8 cellular contexts compared by ENCODE assay signal in the genomic region with DNA sequence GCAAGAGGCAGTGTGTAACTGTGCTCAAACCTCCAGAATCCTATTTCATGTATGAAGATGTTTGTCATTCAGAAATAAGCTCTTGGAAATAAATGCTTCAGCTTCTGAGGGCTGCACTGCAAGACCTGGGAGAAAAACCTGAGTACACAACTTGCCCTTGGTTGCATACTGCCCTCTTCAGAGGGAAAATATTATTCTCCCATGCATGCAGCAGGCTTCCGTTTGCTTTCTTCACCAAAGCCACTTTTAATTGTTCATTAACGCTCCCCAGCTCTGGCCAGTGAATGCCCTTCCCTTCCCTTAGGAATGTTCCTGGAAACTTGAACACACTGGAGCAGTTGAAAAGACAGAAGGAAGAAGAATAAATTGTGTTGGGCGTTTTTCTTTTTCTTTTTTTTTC. TPM values are rescaled to one million over a fixed set of nuclear protein-coding genes. Genes with fewer than 3 reads are reported as not detected.
DNase-seq lines count a peak whose midpoint lies in the region; ATAC-seq and TF ChIP-seq lines count a peak whose summit lies in the region.

No MANE protein-coding gene starts in this region.

- H3K79me2 ChIP-seq in OCI-LY7 (ENCODE audit: insufficient read depth, low read depth, low read length): no peaks in the 10 kb centered on the region

- H2AFZ ChIP-seq in OCI-LY7 (ENCODE audit: low read length): no peak overlapping the region

- no peaks in the 10 kb centered on the region for H3K36me3 ChIP-seq in OCI-LY7 (ENCODE audit: insufficient read depth, low read length)

- H3K4me1 ChIP-seq in OCI-LY7 (ENCODE audit: insufficient read depth, low read length, poor library complexity, severe bottlenecking): peaks cover 23% of the 10 kb centered on the region

- H3K9me2 ChIP-seq in OCI-LY7 (ENCODE audit: insufficient read depth, low read length): no peaks in the 10 kb centered on the region

- DNase-seq in AG20443 (ENCODE audit: low spot score): peak; percentile 39
- DNase-seq in GM13976 (ENCODE audit: low spot score): peak; percentile 56
- peak; percentile 64 for DNase-seq in OCI-LY7 (ENCODE audit: low spot score)
- DNase-seq in fibroblast of pulmonary artery (ENCODE audit: low read depth): peak; percentile 31
- no peak for DNase-seq in occipital lobe (lab: John Stamatoyannopoulos, UW)

- BruUV-seq in OCI-LY7 (replicated peaks; lab: Mats Ljungman, UMichigan): no TSS peak

- ATAC-seq in GM18502 (IDR thresholded peaks at IDR 0.05; ENCODE audit: poor library complexity, unreplicated experiment) (no peak), HG03342 (IDR thresholded peaks at IDR 0.05; ENCODE audit: unreplicated experiment) (no peak), HG02759 (IDR thresholded peaks at IDR 0.05; ENCODE audit: unreplicated experiment) (no peak)

- POLR2A ChIA-PET in OCI-LY7 (lab: Charles Lee): interaction anchor here (0.9 kb wide), 1 partner anchor 101 kb away, joined by 3 read pairs; no protein-coding TSS in a partner anchor

- no peaks in the 10 kb centered on the region for H3K9me3 ChIP-seq in OCI-LY7 (ENCODE audit: low read length)

- in situ Hi-C loops in GM13976 (cut with MboI; ENCODE audit: low sequenced_read_pairs, unreplicated experiment): no loop called here

- TF ChIP-seq CTCF in GM13976 (IDR thresholded peaks at IDR 0.05; ENCODE audit: borderline replicate concordance, control extremely low read depth, extremely low read depth, insufficient read depth, missing control alignments): peak; percentile 46
- peak; percentile 81 for TF ChIP-seq CTCF in OCI-LY7 (conservative IDR thresholded peaks at IDR 0.05; ENCODE audit: low read length)
- peak; percentile 32 for TF ChIP-seq CTCF in fibroblast of pulmonary artery (IDR thresholded peaks at IDR 0.05; ENCODE audit: low read length, missing control alignments)

- H3K4me3 ChIP-seq in OCI-LY7 (ENCODE audit: low read depth, low read length, poor library complexity, severe bottlenecking): no peak overlapping the region
- H3K4me3 ChIP-seq in fibroblast of pulmonary artery (replicated peaks; ENCODE audit: low read depth, low read length): no peak overlapping the region

- H3K27ac ChIP-seq in OCI-LY7 (ENCODE audit: low read depth, low read length, poor library complexity, severe bottlenecking): no peak overlapping the region

- H4K20me1 ChIP-seq in OCI-LY7 (ENCODE audit: insufficient read depth, low read length): no peaks in the 10 kb centered on the region

- no peak overlapping the region for H3K4me2 ChIP-seq in OCI-LY7 (ENCODE audit: low read length)

- CTCF ChIA-PET in OCI-LY7 (lab: Charles Lee; ENCODE audit: unreplicated experiment): interaction anchor here (1.6 kb wide), 1 partner anchor 21 kb away, joined by 6 read pairs; no protein-coding TSS in a partner anchor

- intact Hi-C loops in OCI-LY7 (cut with micrococcal nuclease; ENCODE audit: unreplicated experiment): loop anchor here (1.0 to 2.0 kb wide), 3 partner anchors 20 to 103 kb away; no protein-coding TSS in a partner anchor

RNA-seq across cellular contexts. Expression of a gene that starts 2.5 kb away (rescaled TPM):
- total RNA-seq in OCI-LY7 (2014; rRNA removed; shearing (Covaris generic)): 0.19 TPM in 1 of 2 replicates, not detected in the other
- total RNA-seq in OCI-LY7 (2022) (2.1 TPM in 2 replicates), occipital lobe (0.94 TPM)
